1 cellular context compared by ENCODE assay signal in the genomic region with DNA sequence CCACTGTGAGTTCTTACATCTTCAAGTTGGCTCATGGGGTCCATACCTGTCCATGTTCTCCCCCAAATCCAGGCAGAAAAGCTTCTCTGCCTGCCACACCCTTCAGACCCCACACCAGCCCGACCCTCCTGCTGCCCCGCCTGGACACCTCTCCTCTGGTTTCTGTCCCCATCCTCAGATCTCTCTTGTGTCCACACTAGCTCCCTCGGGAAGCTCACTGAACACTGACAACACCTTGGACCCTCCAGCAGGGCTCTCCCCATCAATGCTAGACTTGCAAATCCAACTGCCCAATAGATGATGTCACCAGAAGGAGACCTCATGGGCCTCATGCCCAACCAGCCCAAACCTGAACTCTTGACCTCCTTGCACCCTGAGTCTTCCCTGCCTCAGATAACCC.
TF ChIP-seq lines count a peak whose summit lies in the region.

No MANE protein-coding gene starts in this region.

TF ChIP-seq in HepG2, 621 proteins besides CTCF, POLR2A, EP300 and RAD21:
- no peak for TF ChIP-seq PHF5A (CRISPR knock-in tag; IDR thresholded peaks at IDR 0.05; ENCODE audit: low read depth, unreplicated experiment)
- no peak for TF ChIP-seq RFX1 (IDR thresholded peaks at IDR 0.05)
- TF ChIP-seq ATF7 (IDR thresholded peaks at IDR 0.05): peak; percentile 74
- no peak for TF ChIP-seq ATF7 (CRISPR knock-in tag; IDR thresholded peaks at IDR 0.05)
- no peak for TF ChIP-seq KAT7 (CRISPR knock-in tag; IDR thresholded peaks at IDR 0.05; ENCODE audit: borderline replicate concordance)
- TF ChIP-seq, protein P1, sequence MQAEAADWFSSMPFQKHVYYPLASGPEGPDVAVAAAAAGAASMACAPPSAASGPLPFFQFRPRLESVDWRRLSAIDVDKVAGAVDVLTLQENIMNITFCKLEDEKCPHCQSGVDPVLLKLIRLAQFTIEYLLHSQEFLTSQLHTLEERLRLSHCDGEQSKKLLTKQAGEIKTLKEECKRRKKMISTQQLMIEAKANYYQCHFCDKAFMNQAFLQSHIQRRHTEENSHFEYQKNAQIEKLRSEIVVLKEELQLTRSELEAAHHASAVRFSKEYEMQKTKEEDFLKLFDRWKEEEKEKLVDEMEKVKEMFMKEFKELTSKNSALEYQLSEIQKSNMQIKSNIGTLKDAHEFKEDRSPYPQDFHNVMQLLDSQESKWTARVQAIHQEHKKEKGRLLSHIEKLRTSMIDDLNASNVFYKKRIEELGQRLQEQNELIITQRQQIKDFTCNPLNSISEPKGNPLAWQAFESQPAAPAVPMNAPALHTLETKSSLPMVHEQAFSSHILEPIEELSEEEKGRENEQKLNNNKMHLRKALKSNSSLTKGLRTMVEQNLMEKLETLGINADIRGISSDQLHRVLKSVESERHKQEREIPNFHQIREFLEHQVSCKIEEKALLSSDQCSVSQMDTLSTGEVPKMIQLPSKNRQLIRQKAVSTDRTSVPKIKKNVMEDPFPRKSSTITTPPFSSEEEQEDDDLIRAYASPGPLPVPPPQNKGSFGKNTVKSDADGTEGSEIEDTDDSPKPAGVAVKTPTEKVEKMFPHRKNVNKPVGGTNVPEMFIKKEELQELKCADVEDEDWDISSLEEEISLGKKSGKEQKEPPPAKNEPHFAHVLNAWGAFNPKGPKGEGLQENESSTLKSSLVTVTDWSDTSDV (CRISPR knock-in tag; IDR thresholded peaks at IDR 0.05): no peak
